In the genomic region with DNA sequence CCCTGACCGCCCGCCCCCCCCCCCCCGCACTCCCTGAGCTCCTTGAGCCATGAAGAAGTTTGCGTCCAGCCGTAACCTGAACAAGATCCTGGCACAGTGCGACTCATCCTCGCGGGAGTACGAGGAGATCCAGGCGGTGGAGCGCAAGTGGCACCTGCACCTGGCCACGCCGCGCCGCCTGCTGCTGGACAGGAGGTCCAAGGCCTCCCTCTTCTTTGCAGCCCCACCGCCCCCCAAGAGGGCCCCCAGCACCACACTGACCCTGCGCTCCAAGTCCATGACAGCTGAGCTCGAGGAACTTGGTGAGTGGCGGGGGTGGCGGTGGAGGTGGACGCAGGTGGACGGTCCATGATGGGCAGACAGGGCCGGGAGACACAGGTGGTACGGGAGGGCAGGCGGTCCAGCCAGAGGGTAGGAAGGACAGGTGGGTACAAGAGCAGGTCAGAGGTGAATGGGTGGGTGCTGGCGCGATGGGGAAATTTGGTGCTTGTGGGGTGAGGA, we compare ENCODE assay signal across 19 cellular contexts. TPM values are rescaled to one million over a fixed set of nuclear protein-coding genes. Genes with fewer than 3 reads are reported as not detected.
DNase-seq lines count a peak whose midpoint lies in the region; ATAC-seq and TF ChIP-seq lines count a peak whose summit lies in the region.
"Had no signal": no experiment of that assay in that cellular context is flagged by ENCODE, and none has a peak within 500 bp of the region (broad histone marks: within the 10 kb centered on the region; RNA-seq: fewer than 3 reads in every experiment).

No MANE protein-coding gene starts in this region.

- H3K27ac Mint-ChIP-seq in brain: peak overlapping the region in 4 of 5 experiments; percentile 78 to 95 (median 86)
- H3K27ac Mint-ChIP-seq: activated CD4-positive, alpha-beta memory T cell treated with anti-CD3 and anti-CD28 coated beads for 36 hours; T-helper 1 cell treated with Interleukin-12 subunit alpha and Interleukin-12 subunit beta and Interleukin-4 antibody, amounts not matched to agents 30 μg/mL and 1 μg/mL, for 36 hours had no signal

- H3K27me3 ChIP-seq in kidney epithelial cell (ENCODE audit: control insufficient read depth, insufficient read depth, low read length) (no peaks in the 10 kb centered on the region), spleen (replicated peaks in 1 of 7) (peaks cover 0 to 5% (median 0%) of the 10 kb centered on the region in 7 donors)
- H3K27me3 ChIP-seq: uterus had no signal

- H3K9me3 Mint-ChIP-seq in brain: no peaks in the 10 kb centered on the region
- H3K9me3 Mint-ChIP-seq in activated T-cell treated with anti-CD3 and anti-CD28 coated beads, Interleukin-2, amount 50 U/mL, for 4 hours: no peaks in the 10 kb centered on the region
- H3K9me3 Mint-ChIP-seq: activated CD4-positive, alpha-beta memory T cell treated with anti-CD3 and anti-CD28 coated beads for 36 hours; T-helper 1 cell treated with Interleukin-12 subunit alpha and Interleukin-12 subunit beta and Interleukin-4 antibody, amounts not matched to agents 30 μg/mL and 1 μg/mL, for 36 hours had no signal

- H3K4me3 ChIP-seq in kidney epithelial cell (ENCODE audit: low read depth, low read length) (peak overlapping the region; percentile 46), spleen (no peak overlapping the region), coronary artery (no peak overlapping the region)
- H3K4me3 ChIP-seq: uterus had no signal

- WGBS in spleen, 5 donors: 86 to 97% (median 93%) methylated on average over 24 to 27 of the region's 27 CpGs

- no peak for TF ChIP-seq POLR2A in spleen (IDR thresholded peaks at IDR 0.05)

- H3K27ac ChIP-seq in spleen (peak overlapping the region in 3 of 8 donors; percentile 2 to 27 (median 14)), coronary artery (no peak overlapping the region)
- H3K27ac ChIP-seq: uterus, WERI-Rb-1 had no signal

- H3K27me3 Mint-ChIP-seq in brain: no peaks in the 10 kb centered on the region
- no peaks in the 10 kb centered on the region for H3K27me3 Mint-ChIP-seq in activated T-cell treated with anti-CD3 and anti-CD28 coated beads, Interleukin-2, amount 50 U/mL, for 4 hours (ENCODE audit: low read depth)
- H3K27me3 Mint-ChIP-seq: activated CD4-positive, alpha-beta memory T cell treated with anti-CD3 and anti-CD28 coated beads for 36 hours had no signal

- DNase-seq in activated naive CD4-positive, alpha-beta T cell treated with anti-CD3 and anti-CD28 coated beads, Interleukin-2, amount 50 U/mL, for 16 hours: peak; percentile 5
- DNase-seq in activated naive CD4-positive, alpha-beta T cell (lab: John Stamatoyannopoulos, UW): no peak
- DNase-seq in kidney epithelial cell (ENCODE audit: low read depth) (no peak), spleen (peak; percentile 66), coronary artery (ENCODE audit: low spot score) (no peak), NCI-H345 (lab: John Stamatoyannopoulos, UW) (no peak)
- no peak for DNase-seq in activated T-cell treated with anti-CD3 and anti-CD28 coated beads, Interleukin-2, amount 50 U/mL, for 4 hours
- DNase-seq: activated CD4-positive, alpha-beta memory T cell treated with anti-CD3 and anti-CD28 coated beads for 36 hours; cerebellar nuclear complex; WERI-Rb-1 had no signal

- peaks cover 30% of the 10 kb centered on the region for H3K4me1 Mint-ChIP-seq in brain
- H3K4me1 Mint-ChIP-seq in activated T-cell treated with anti-CD3 and anti-CD28 coated beads, Interleukin-2, amount 50 U/mL, for 4 hours (ENCODE audit: low read depth): peaks cover 15% of the 10 kb centered on the region

- peaks cover 0 to 82% (median 35%) of the 10 kb centered on the region in 6 donors for H3K4me1 ChIP-seq in spleen
- H3K4me1 ChIP-seq: uterus had no signal

- no peaks in the 10 kb centered on the region for H3K9me3 ChIP-seq in spleen
- H3K9me3 ChIP-seq: uterus had no signal

- H3K36me3 Mint-ChIP-seq in brain: peaks cover 18% of the 10 kb centered on the region
- no peaks in the 10 kb centered on the region for H3K36me3 Mint-ChIP-seq in activated T-cell treated with anti-CD3 and anti-CD28 coated beads, Interleukin-2, amount 50 U/mL, for 4 hours (ENCODE audit: insufficient read depth)
- H3K36me3 Mint-ChIP-seq: activated CD4-positive, alpha-beta memory T cell treated with anti-CD3 and anti-CD28 coated beads for 36 hours had no signal

- no peak for ATAC-seq in activated T-cell treated with anti-CD3 and anti-CD28 coated beads, Interleukin-2, amount 50 U/mL, for 4 hours
- ATAC-seq: left lobe of liver had no signal

- peak overlapping the region; percentile 44 to 78 (median 74) for H3K4me3 Mint-ChIP-seq in brain
- H3K4me3 Mint-ChIP-seq in activated T-cell treated with anti-CD3 and anti-CD28 coated beads, Interleukin-2, amount 50 U/mL, for 4 hours: no peak overlapping the region
- H3K4me3 Mint-ChIP-seq: activated CD4-positive, alpha-beta memory T cell treated with anti-CD3 and anti-CD28 coated beads for 36 hours; T-helper 1 cell treated with Interleukin-12 subunit alpha and Interleukin-12 subunit beta and Interleukin-4 antibody, amounts not matched to agents 30 μg/mL and 1 μg/mL, for 36 hours had no signal

- intact Hi-C loops in spleen (cut with DNase I; ENCODE audit: low total_unique reads): no loop called here

- TF ChIP-seq CTCF in brain (conservative IDR thresholded peaks at IDR 0.05): no peak
- TF ChIP-seq CTCF in kidney epithelial cell (IDR thresholded peaks at IDR 0.05; ENCODE audit: insufficient read depth, low read length, poor library complexity, severe bottlenecking): no peak
- TF ChIP-seq CTCF in spleen (IDR thresholded peaks at IDR 0.05 in 8 of 11, conservative IDR thresholded peaks at IDR 0.05 in 3 of 11): no peak
- no peak for TF ChIP-seq CTCF in coronary artery (IDR thresholded peaks at IDR 0.05)

- no peaks in the 10 kb centered on the region for H3K36me3 ChIP-seq in kidney epithelial cell (ENCODE audit: control insufficient read depth, insufficient read depth, low read length)
- peaks cover 0 to 70% (median 2%) of the 10 kb centered on the region in 6 donors for H3K36me3 ChIP-seq in spleen
- H3K36me3 ChIP-seq: uterus had no signal

RNA-seq across cellular contexts. Expression of gene ACR, which starts 32.1 kb away (rescaled TPM):
- polyA plus RNA-seq in brain (ENCODE audit: insufficient read depth, low read depth, low replicate concordance) (3.0 TPM), spleen (1 to 10 TPM in 1 of 3 donors, under 1 TPM in 2; 0.21 to 1.2 (median 0.67) TPM)
- total RNA-seq in kidney epithelial cell (not detected in 2 replicates), spleen (10 to 100 TPM in 1 of 7 donors, 1 to 10 TPM in 5, under 1 TPM in 1; 0.88 to 12.5 (median 2.3) TPM)
- total RNA-seq in activated T-cell treated with anti-CD3 and anti-CD28 coated beads, Interleukin-2, amount 50 U/mL, for 4 hours: not detected
- total RNA-seq: A172; activated CD4-positive, alpha-beta memory T cell treated with anti-CD3 and anti-CD28 coated beads for 36 hours; fibroblast of lung; M059J; mononuclear cell; SK-MEL-5 had no signal
- polyA plus RNA-seq: fibroblast of lung had no signal

RNA-seq across cellular contexts. Expression of gene SHANK3, which starts 33.3 kb away (rescaled TPM):
- polyA plus RNA-seq in brain (ENCODE audit: insufficient read depth, low read depth, low replicate concordance) (19.5 TPM), spleen (100 to 1,000 TPM in 1 of 3 donors, 10 to 100 TPM in 1, 1 to 10 TPM in 1; 9.9 to 112 (median 31.8) TPM)
- total RNA-seq in kidney epithelial cell (3.8 and 6.0 TPM in 2 replicates), spleen (100 to 1,000 TPM in 3 of 7 donors, 10 to 100 TPM in 4; 55.5 to 264 (median 89.1) TPM)
- under 1 TPM; 0.05 to 0.24 (median 0.08) TPM for total RNA-seq in activated T-cell treated with anti-CD3 and anti-CD28 coated beads, Interleukin-2, amount 50 U/mL, for 4 hours

Comparison
In these comparisons a context has a peak if more than half of its experiments do, and no peak if none do; other contexts are left out.
1. DNase-seq: peak in activated naive CD4-positive, alpha-beta T cell treated with anti-CD3 and anti-CD28 coated beads, Interleukin-2, amount 50 U/mL, for 16 hours (single experiment) and spleen (single experiment); none in activated naive CD4-positive, alpha-beta T cell (0 of 4), kidney epithelial cell (single experiment), coronary artery (single experiment), NCI-H345 (single experiment) and activated T-cell treated with anti-CD3 and anti-CD28 coated beads, Interleukin-2, amount 50 U/mL, for 4 hours (single experiment).